In the genomic region with DNA sequence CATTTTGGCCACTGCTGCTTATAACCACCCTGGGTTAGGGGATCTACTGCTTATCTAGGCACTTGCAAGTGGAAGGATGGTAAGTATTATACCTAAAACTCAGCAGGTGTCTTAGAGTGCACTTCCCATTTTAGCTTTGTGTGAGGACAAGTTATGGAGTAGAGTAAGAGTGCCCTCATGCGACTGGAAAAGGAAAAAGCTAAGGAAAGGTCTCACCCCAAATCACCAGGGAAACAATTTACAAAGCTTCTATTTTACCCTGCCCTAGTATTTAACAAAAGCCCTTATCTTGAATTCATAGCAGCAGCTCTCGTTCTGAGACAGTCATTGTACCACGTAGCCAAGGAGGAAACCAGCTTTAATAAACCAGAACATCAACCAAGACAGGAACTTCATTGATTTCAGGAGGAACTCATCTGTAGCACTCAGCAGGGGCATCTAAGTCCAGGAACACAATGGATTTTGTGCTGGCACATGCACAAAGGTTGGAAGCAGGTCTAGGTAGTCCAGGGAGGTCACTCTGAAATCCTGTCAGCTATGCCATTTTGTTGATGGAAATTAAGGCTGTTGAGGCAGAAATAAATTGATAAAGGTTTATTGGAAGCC, we compare ENCODE assay signal across 8 cellular contexts. TPM values are rescaled to one million over a fixed set of nuclear protein-coding genes. Genes with fewer than 3 reads are reported as not detected.
DNase-seq lines count a peak whose midpoint lies in the region; ATAC-seq and TF ChIP-seq lines count a peak whose summit lies in the region.

No MANE protein-coding gene starts in this region.

- intact Hi-C loops in dendritic cell treated with granulocyte-macrophage colony-stimulating factor and Interleukin-4, amounts not matched to agents 40 ng/mL and 50 ng/mL, for 4 days (cut with micrococcal nuclease) = loop anchor here (1.0 to 2.0 kb wide), 4 partner anchors 38 to 278 kb away; no protein-coding TSS in a partner anchor
- intact Hi-C loops in right lobe of liver (cut with DNase I) = no loop called here

- peak; percentile 64 for TF ChIP-seq CTCF in AG04449 (IDR thresholded peaks at IDR 0.05; ENCODE audit: insufficient read depth, low read length, missing control alignments)
- peak; percentile 78 for TF ChIP-seq CTCF in GM10266 (IDR thresholded peaks at IDR 0.05; ENCODE audit: control insufficient read depth, insufficient read depth, low read depth, missing control alignments)
- TF ChIP-seq CTCF in right lobe of liver (IDR thresholded peaks at IDR 0.05) = peak; percentile 70 to 85 (median 76)
- peak; percentile 38 to 77 (median 60) for TF ChIP-seq CTCF in upper lobe of left lung (IDR thresholded peaks at IDR 0.05)

- H3K4me1 Mint-ChIP-seq in dendritic cell treated with granulocyte-macrophage colony-stimulating factor and Interleukin-4, amounts not matched to agents 40 ng/mL and 50 ng/mL, for 4 days (ENCODE audit: low read depth) = peaks cover 36% of the 10 kb centered on the region

- H3K36me3 ChIP-seq in SJCRH30 = no peaks in the 10 kb centered on the region
- H3K36me3 ChIP-seq in right lobe of liver = no peaks in the 10 kb centered on the region
- H3K36me3 ChIP-seq in upper lobe of left lung = no peaks in the 10 kb centered on the region

- DNase-seq in AG04449 (ENCODE audit: low read depth, low spot score) = no peak
- peak; percentile 64 for DNase-seq in GM10266 (ENCODE audit: extremely low spot score)
- peak; percentile 70 for DNase-seq in NCI-H1105 treated with DMSO at 0.1 percent for 48 hours (lab: John Stamatoyannopoulos, UW)
- peak; percentile 11 to 68 for DNase-seq in SJCRH30
- no peak for DNase-seq in right lobe of liver
- no peak for DNase-seq in upper lobe of left lung

- no peaks in the 10 kb centered on the region for H3K27me3 ChIP-seq in SJCRH30
- H3K27me3 ChIP-seq in right lobe of liver = no peaks in the 10 kb centered on the region
- no peaks in the 10 kb centered on the region for H3K27me3 ChIP-seq in upper lobe of left lung

- H3K27ac ChIP-seq in SJCRH30 (no peak overlapping the region), right lobe of liver (no peak overlapping the region), upper lobe of left lung (no peak overlapping the region)

- peak; percentile 91 to 96 (median 94) for ATAC-seq in right lobe of liver
- peak; percentile 74 to 84 for ATAC-seq in upper lobe of left lung (ENCODE audit: low FRiP score in 2 of 2)
- ATAC-seq in HG02973 (IDR thresholded peaks at IDR 0.05; ENCODE audit: unreplicated experiment) = no peak

- no peaks in the 10 kb centered on the region for H3K27me3 Mint-ChIP-seq in dendritic cell treated with granulocyte-macrophage colony-stimulating factor and Interleukin-4, amounts not matched to agents 40 ng/mL and 50 ng/mL, for 4 days

- H3K27ac Mint-ChIP-seq in dendritic cell treated with granulocyte-macrophage colony-stimulating factor and Interleukin-4, amounts not matched to agents 40 ng/mL and 50 ng/mL, for 4 days = peak overlapping the region; percentile 76

- H3K4me1 ChIP-seq in SJCRH30 (no peaks in the 10 kb centered on the region), right lobe of liver (peaks cover 0 to 19% (median 4%) of the 10 kb centered on the region in 4 donors), upper lobe of left lung (peaks cover 0 to 15% (median 2%) of the 10 kb centered on the region in 4 donors)

- no peaks in the 10 kb centered on the region; the same call in 1 of the 2 replicates for H3K9me3 ChIP-seq in SJCRH30 (replicated peaks)
- no peaks in the 10 kb centered on the region for H3K9me3 ChIP-seq in right lobe of liver
- H3K9me3 ChIP-seq in upper lobe of left lung = no peaks in the 10 kb centered on the region

- no peak for TF ChIP-seq POLR2A in right lobe of liver (IDR thresholded peaks at IDR 0.05)
- TF ChIP-seq POLR2A in upper lobe of left lung (IDR thresholded peaks at IDR 0.05) = no peak

- H3K4me3 ChIP-seq in AG04449 (ENCODE audit: low read depth, low read length) = no peak overlapping the region
- H3K4me3 ChIP-seq in SJCRH30 = no peak overlapping the region
- no peak overlapping the region for H3K4me3 ChIP-seq in right lobe of liver
- no peak overlapping the region for H3K4me3 ChIP-seq in upper lobe of left lung

- peaks cover 2% of the 10 kb centered on the region for H3K9me3 Mint-ChIP-seq in dendritic cell treated with granulocyte-macrophage colony-stimulating factor and Interleukin-4, amounts not matched to agents 40 ng/mL and 50 ng/mL, for 4 days

- H3K36me3 Mint-ChIP-seq in dendritic cell treated with granulocyte-macrophage colony-stimulating factor and Interleukin-4, amounts not matched to agents 40 ng/mL and 50 ng/mL, for 4 days (ENCODE audit: low read depth) = no peaks in the 10 kb centered on the region

- no peak overlapping the region for H3K4me3 Mint-ChIP-seq in dendritic cell treated with granulocyte-macrophage colony-stimulating factor and Interleukin-4, amounts not matched to agents 40 ng/mL and 50 ng/mL, for 4 days

- CTCF ChIA-PET in AG04449 (lab: Yijun Ruan, JAX) = interaction anchor here (0.7 to 8.9 kb wide), 52 partner anchors 10 to 1345 kb away, joined by 3 to 417 read pairs (median 6); partner anchors contain the start of genes ARG2, ATP6V1D, EIF2S1 and PIGH

- POLR2A ChIA-PET in AG04449 (lab: Yijun Ruan, JAX) = interaction anchor here (1.2 to 1.7 kb wide), 4 partner anchors 9 to 121 kb away, joined by 5 to 6 read pairs (median 5); partner anchors contain the start of genes PIGH and RDH11

- TF ChIP-seq EP300 in upper lobe of left lung (IDR thresholded peaks at IDR 0.05) = no peak

- 0% methylated on average over 3 of the region's 3 CpGs for WGBS in right lobe of liver (ENCODE audit: insufficient coverage, low coverage, low lambda C conversion rate, missing lambda C conversion rate)
- WGBS in upper lobe of left lung, 2 donors = 0 to 1% methylated on average over 3 of the region's 3 CpGs

RNA-seq across cellular contexts. Expression of gene RDH12, which starts 2.9 kb away (rescaled TPM):
- not detected in 2 replicates for total RNA-seq in SJCRH30 (2014; rRNA removed; shearing (Covaris generic))
- total RNA-seq in right lobe of liver = 1 to 10 TPM in 5 of 6 experiments, under 1 TPM in 1; 0.22 to 2.4 (median 1.2) TPM
- total RNA-seq in upper lobe of left lung = under 1 TPM in 3 of 6 donors, not detected in 3; 0.17 to 0.40 (median 0.39) TPM

RNA-seq across cellular contexts. Expression of gene RDH11, which starts 9.0 kb away (rescaled TPM):
- 71.9 and 77.0 TPM in 2 replicates for total RNA-seq in SJCRH30 (2014; rRNA removed; shearing (Covaris generic))
- total RNA-seq in right lobe of liver (100 to 1,000 TPM in 2 of 6 experiments, 10 to 100 TPM in 4; 35.5 to 106 (median 83.4) TPM), upper lobe of left lung (10 to 100 TPM; 42.8 to 61.1 (median 49.4) TPM)

RNA-seq across cellular contexts. Expression of gene VTI1B, which starts 30.2 kb away (rescaled TPM):
- 34.7 and 35.3 TPM in 2 replicates for total RNA-seq in SJCRH30 (2014; rRNA removed; shearing (Covaris generic))
- total RNA-seq in right lobe of liver (10 to 100 TPM; 44.2 to 70.1 (median 54.6) TPM), upper lobe of left lung (100 to 1,000 TPM in 1 of 6 donors, 10 to 100 TPM in 5; 39.8 to 107 (median 57.5) TPM)

Comparison
In these comparisons a context has a peak if more than half of its experiments do, and no peak if none do; other contexts are left out.
1. DNase-seq: peak in GM10266 (single experiment), NCI-H1105 treated with DMSO at 0.1 percent for 48 hours (single experiment) and SJCRH30 (2 of 2); none in AG04449 (single experiment), right lobe of liver (0 of 3) and upper lobe of left lung (0 of 2).
2. Peak in every context shown above with its lines, with median percentiles within 50 percentile points of each other: CTCF ChIP-seq.